ENCODE assay signal across 1 cellular context in genomic region chr2:19357383-19358241, GRCh38.
A peak's percentile ranks its signal among the peaks of the same experiment; 100 is the strongest.
TF ChIP-seq lines count a peak whose summit lies in the region.

No MANE protein-coding gene starts in this region.

TF ChIP-seq in HepG2, 621 proteins besides CTCF, POLR2A, EP300 and RAD21 (continues in another document):
- TF ChIP-seq FOXK1 (CRISPR knock-in tag; IDR thresholded peaks at IDR 0.05; ENCODE audit: borderline replicate concordance, low read depth) (no peak), ZNF616 (CRISPR knock-in tag; IDR thresholded peaks at IDR 0.05; ENCODE audit: low read depth) (no peak), ATF7 (IDR thresholded peaks at IDR 0.05) (no peak), ATF7 (CRISPR knock-in tag; IDR thresholded peaks at IDR 0.05) (no peak), SRF (IDR thresholded peaks at IDR 0.05; ENCODE audit: low read depth, low read length) (no peak), ZNF30 (CRISPR knock-in tag; IDR thresholded peaks at IDR 0.05) (peak; percentile 18; the same call in 1 of the 2 replicates), PTBP1 (IDR thresholded peaks at IDR 0.05; ENCODE audit: low read depth, low read length, poor library complexity, severe bottlenecking) (peak; percentile 9), GTF3A (CRISPR knock-in tag; conservative IDR thresholded peaks at IDR 0.05) (no peak), ZNF687 (CRISPR knock-in tag; IDR thresholded peaks at IDR 0.05) (peak; percentile 30), ARNT (IDR thresholded peaks at IDR 0.05) (no peak), ZBTB43 (CRISPR knock-in tag; conservative IDR thresholded peaks at IDR 0.05) (no peak), ZBTB7B (CRISPR knock-in tag; IDR thresholded peaks at IDR 0.05) (peak; percentile 63; the same call in 1 of the 2 replicates), FIP1L1 (IDR thresholded peaks at IDR 0.05; ENCODE audit: borderline replicate concordance, insufficient read depth, low read depth, low read length) (no peak), AGO1 (IDR thresholded peaks at IDR 0.05; ENCODE audit: low read depth, low read length, poor library complexity, severe bottlenecking) (peak; percentile 13), PHF20 (CRISPR knock-in tag; IDR thresholded peaks at IDR 0.05) (0 out of 2 replicates have a peak, but pooled peaks have one; percentile 7), CCDC6 (CRISPR knock-in tag; IDR thresholded peaks at IDR 0.05) (no peak), CREB1 (IDR thresholded peaks at IDR 0.05) (no peak), CREB1 (CRISPR knock-in tag; IDR thresholded peaks at IDR 0.05) (no peak), ZNF510 (CRISPR knock-in tag; IDR thresholded peaks at IDR 0.05; ENCODE audit: low read depth) (no peak), ZSCAN25 (CRISPR knock-in tag; IDR thresholded peaks at IDR 0.05) (no peak), ZNF772 (CRISPR knock-in tag; IDR thresholded peaks at IDR 0.05) (0 out of 2 replicates have a peak, but pooled peaks have one; percentile 44), ZFP91 (CRISPR knock-in tag; IDR thresholded peaks at IDR 0.05; ENCODE audit: borderline replicate concordance) (0 out of 2 replicates have a peak, but pooled peaks have one; percentile 31), ZNF572 (CRISPR knock-in tag; IDR thresholded peaks at IDR 0.05) (0 out of 2 replicates have a peak, but pooled peaks have one; percentile 36), ZNF501 (CRISPR knock-in tag; IDR thresholded peaks at IDR 0.05) (peak; percentile 74), NFYB (CRISPR knock-in tag; IDR thresholded peaks at IDR 0.05) (0 out of 2 replicates have a peak, but pooled peaks have one; percentile 7), ZGPAT (CRISPR knock-in tag; IDR thresholded peaks at IDR 0.05) (peak; percentile 41; the same call in 1 of the 2 replicates), ZNF333 (CRISPR knock-in tag; IDR thresholded peaks at IDR 0.05; ENCODE audit: borderline replicate concordance) (no peak), KDM4B (CRISPR knock-in tag; IDR thresholded peaks at IDR 0.05) (no peak), DMTF1 (CRISPR knock-in tag; IDR thresholded peaks at IDR 0.05) (no peak), ZNF275 (CRISPR knock-in tag; IDR thresholded peaks at IDR 0.05; ENCODE audit: borderline replicate concordance) (no peak), FOXA3 (CRISPR knock-in tag; IDR thresholded peaks at IDR 0.05) (no peak), CSRNP1 (CRISPR knock-in tag; IDR thresholded peaks at IDR 0.05) (no peak), JUNB (CRISPR knock-in tag; IDR thresholded peaks at IDR 0.05; ENCODE audit: borderline replicate concordance) (no peak), TBP (CRISPR knock-in tag; IDR thresholded peaks at IDR 0.05) (no peak), POGK (CRISPR knock-in tag; conservative IDR thresholded peaks at IDR 0.05) (peak; percentile 26; the same call in 1 of the 2 replicates), CBX2 (IDR thresholded peaks at IDR 0.05; ENCODE audit: low read depth, low read length) (no peak), CBX2 (CRISPR knock-in tag; IDR thresholded peaks at IDR 0.05; ENCODE audit: low read depth) (no peak), RNF2 (conservative IDR thresholded peaks at IDR 0.05; ENCODE audit: low read depth) (no peak), FOXP1 (IDR thresholded peaks at IDR 0.05) (no peak), FOXP1 (CRISPR knock-in tag; IDR thresholded peaks at IDR 0.05) (no peak), ARHGAP35 (CRISPR knock-in tag; IDR thresholded peaks at IDR 0.05; ENCODE audit: borderline replicate concordance) (no peak), ARID5B (CRISPR knock-in tag; IDR thresholded peaks at IDR 0.05) (peak; percentile 3; the same call in 1 of the 2 replicates)
